Comparison of ENCODE assay signal across 15 cellular contexts in genomic region chr15:74630284-74631086, GRCh38. TPM values are rescaled to one million over a fixed set of nuclear protein-coding genes. Genes with fewer than 3 reads are reported as not detected.
A peak's percentile ranks its signal among the peaks of the same experiment; 100 is the strongest.
DNase-seq lines count a peak whose midpoint lies in the region; ATAC-seq, FAIRE-seq and TF ChIP-seq lines count a peak whose summit lies in the region.
"Had no signal": no experiment of that assay in that cellular context is flagged by ENCODE, and none has a peak within 500 bp of the region (broad histone marks: within the 10 kb centered on the region; RNA-seq: fewer than 3 reads in every experiment).

No MANE protein-coding gene starts in this region.

- in situ Hi-C loops in K562 (cut with MboI) = no loop called here

- peak; percentile 69 for TF ChIP-seq POLR2A in K562 (conservative IDR thresholded peaks at IDR 0.05)

- no peak for TF ChIP-seq EP300 in K562 (IDR thresholded peaks at IDR 0.05; ENCODE audit: low read length)

- H3K79me2 ChIP-seq in K562 (ENCODE audit: control insufficient read depth, insufficient read depth, low read length) = no peaks in the 10 kb centered on the region

- H3K27ac ChIP-seq in K562 (ENCODE audit: extremely low read depth, low read depth, low read length) (no peak overlapping the region), ascending aorta (no peak overlapping the region)
- H3K27ac ChIP-seq: tibial artery had no signal

- no peaks in the 10 kb centered on the region for H3K27me3 ChIP-seq in K562 (ENCODE audit: control insufficient read depth in 2 of 2, insufficient read depth in 2 of 2, low read length in 2 of 2)
- H3K27me3 ChIP-seq in ascending aorta = no peaks in the 10 kb centered on the region
- H3K27me3 ChIP-seq: tibial artery had no signal

- intact Hi-C loops in K562 (cut with micrococcal nuclease) = no loop called here
- intact Hi-C loops in posterior vena cava (cut with DNase I) = loop anchor here (5.0 to 10.0 kb wide), 5 partner anchors 137 to 1132 kb away; no protein-coding TSS in a partner anchor
- intact Hi-C loops in ascending aorta (cut with DNase I) = loop anchor here (5.0 kb wide), 1 partner anchor 258 kb away; no protein-coding TSS in a partner anchor

- H3K9me3 ChIP-seq in K562 (replicated peaks; ENCODE audit: control insufficient read depth, insufficient read depth, low read depth, low read length) (no peaks in the 10 kb centered on the region), ascending aorta (no peaks in the 10 kb centered on the region)
- H3K9me3 ChIP-seq: tibial artery had no signal

- peaks cover 10% of the 10 kb centered on the region for H3K9me1 ChIP-seq in K562 (ENCODE audit: control insufficient read depth, insufficient read depth, low read length)

- peaks cover 30% of the 10 kb centered on the region for H4K20me1 ChIP-seq in K562 (replicated peaks; ENCODE audit: control insufficient read depth, insufficient read depth, low read length)

- H3K27ac Mint-ChIP-seq in T-helper 2 cell treated with Interferon-gamma antibody and Interleukin-4, amounts not matched to agents 5 μg/mL and 100 μg/mL, for 36 hours = no peak overlapping the region

- peaks cover 12% of the 10 kb centered on the region for H3K4me1 Mint-ChIP-seq in activated T-cell treated with anti-CD3 and anti-CD28 coated beads, Interleukin-2, amount 50 U/mL, for 4 hours (ENCODE audit: low read depth)
- H3K4me1 Mint-ChIP-seq in T-helper 2 cell treated with Interferon-gamma antibody and Interleukin-4, amounts not matched to agents 5 μg/mL and 100 μg/mL, for 36 hours (ENCODE audit: low read depth) = no peaks in the 10 kb centered on the region

- no peaks in the 10 kb centered on the region; a peak in 1 of 5 replicates for H3K4me1 ChIP-seq in K562 (replicated peaks in 1 of 2; ENCODE audit: control insufficient read depth in 2 of 2, insufficient read depth in 2 of 2, low read length in 2 of 2)
- no peaks in the 10 kb centered on the region for H3K4me1 ChIP-seq in ascending aorta

- H3K9me3 Mint-ChIP-seq in activated T-cell treated with anti-CD3 and anti-CD28 coated beads, Interleukin-2, amount 50 U/mL, for 4 hours = no peaks in the 10 kb centered on the region
- no peaks in the 10 kb centered on the region for H3K9me3 Mint-ChIP-seq in T-helper 2 cell treated with Interferon-gamma antibody and Interleukin-4, amounts not matched to agents 5 μg/mL and 100 μg/mL, for 36 hours

- no TSS peak for BruUV-seq in K562 (replicated peaks; lab: Mats Ljungman, UMichigan)

- TF ChIP-seq RAD21 in K562 (CRISPR knock-in tag; conservative IDR thresholded peaks at IDR 0.05 in 1 of 2, IDR thresholded peaks at IDR 0.05 in 1 of 2) = no peak

- no peak for TF ChIP-seq CTCF in K562 (IDR thresholded peaks at IDR 0.05 in 2 of 3, conservative IDR thresholded peaks at IDR 0.05 in 1 of 3; ENCODE audit: insufficient read depth in 2 of 3, low read depth in 1 of 3, low read length in 3 of 3)
- no peak for TF ChIP-seq CTCF in ascending aorta (IDR thresholded peaks at IDR 0.05)

- FAIRE-seq in K562 (lab: Jason Lieb, UNC) (no peak), GM19239 (lab: Jason Lieb, UNC) (no peak)
- FAIRE-seq: bronchial epithelial cell had no signal

- CTCF ChIA-PET in K562 (lab: Yijun Ruan, JAX; ENCODE audit: low intra/inter-chr PET ratio) = interaction anchor here (0.6 to 2.2 kb wide), 3 partner anchors 18 to 256 kb away, joined by 3 to 32 read pairs (median 13); no protein-coding TSS in a partner anchor

- peaks cover 32% of the 10 kb centered on the region for H3K36me3 Mint-ChIP-seq in activated T-cell treated with anti-CD3 and anti-CD28 coated beads, Interleukin-2, amount 50 U/mL, for 4 hours (ENCODE audit: insufficient read depth)
- peaks cover 51% of the 10 kb centered on the region for H3K36me3 Mint-ChIP-seq in T-helper 2 cell treated with Interferon-gamma antibody and Interleukin-4, amounts not matched to agents 5 μg/mL and 100 μg/mL, for 36 hours (ENCODE audit: low read depth)

- H3K4me2 ChIP-seq in K562 (ENCODE audit: insufficient read depth, low read length) = no peak overlapping the region

- POLR2A ChIA-PET in K562 (lab: Yijun Ruan, JAX) = interaction anchor here (0.6 to 3.8 kb wide), 5 partner anchors 11 to 182 kb away, joined by 3 to 16 read pairs (median 5); partner anchors contain the start of gene ARID3B

- no peak overlapping the region for H2AFZ ChIP-seq in K562 (ENCODE audit: low read depth, low read length)

- no peak for ATAC-seq in activated T-cell treated with anti-CD3 and anti-CD28 coated beads, Interleukin-2, amount 50 U/mL, for 4 hours
- peak; percentile 5; the same call in 1 of the 3 replicates for ATAC-seq in K562
- ATAC-seq: esophagus mucosa, right cardiac atrium had no signal

- H3K9ac ChIP-seq in K562 (ENCODE audit: insufficient read depth in 1 of 2, low read depth in 2 of 2, low read length in 2 of 2) = 0 out of 4 replicates have a peak overlapping the region, but pooled peaks of 1 of the 2 experiments have one; percentile 54

- H3K36me3 ChIP-seq in K562 (ENCODE audit: control insufficient read depth, insufficient read depth, low read length) (peaks cover 98% of the 10 kb centered on the region), ascending aorta (peaks cover 90 to 94% of the 10 kb centered on the region in 2 donors)

- H3K4me3 ChIP-seq in K562 = no peak overlapping the region
- H3K4me3 ChIP-seq in ascending aorta = no peak overlapping the region
- H3K4me3 ChIP-seq: tibial artery had no signal

- no peak overlapping the region for H3K4me3 Mint-ChIP-seq in activated T-cell treated with anti-CD3 and anti-CD28 coated beads, Interleukin-2, amount 50 U/mL, for 4 hours
- H3K4me3 Mint-ChIP-seq in T-helper 2 cell treated with Interferon-gamma antibody and Interleukin-4, amounts not matched to agents 5 μg/mL and 100 μg/mL, for 36 hours = no peak overlapping the region

- DNase-seq in activated T-cell treated with anti-CD3 and anti-CD28 coated beads, Interleukin-2, amount 50 U/mL, for 1 hour = peak; percentile 16
- no peak for DNase-seq in activated T-cell treated with anti-CD3 and anti-CD28 coated beads, Interleukin-2, amount 50 U/mL, for 4 hours
- DNase-seq in NAMALWA (ENCODE audit: low spot score) (peak; percentile 45), K562 (ENCODE audit: extremely low read depth in 1 of 4, low spot score in 3 of 4) (no peak), posterior vena cava (ENCODE audit: low spot score) (peak; percentile 78), GM19239 (ENCODE audit: insufficient read length, low spot score) (no peak), ascending aorta (ENCODE audit: low spot score in 2 of 2) (no peak)
- no peak for DNase-seq in T-helper 2 cell treated with Interferon-gamma antibody and Interleukin-4, amounts not matched to agents 5 μg/mL and 100 μg/mL, for 36 hours (ENCODE audit: low spot score)
- DNase-seq: EL, NCI-H1694 treated with DMSO at 0.1 percent for 48 hours, T-helper 9 cell had no signal

- 74% methylated on average over 6 of the region's 6 CpGs for WGBS in K562 (ENCODE audit: insufficient coverage, low coverage, missing lambda C conversion rate)

- no peaks in the 10 kb centered on the region for H3K27me3 Mint-ChIP-seq in activated T-cell treated with anti-CD3 and anti-CD28 coated beads, Interleukin-2, amount 50 U/mL, for 4 hours (ENCODE audit: low read depth)
- no peaks in the 10 kb centered on the region for H3K27me3 Mint-ChIP-seq in T-helper 2 cell treated with Interferon-gamma antibody and Interleukin-4, amounts not matched to agents 5 μg/mL and 100 μg/mL, for 36 hours (ENCODE audit: low read depth)

TF ChIP-seq in K562, 482 proteins besides CTCF, POLR2A, EP300 and RAD21 (continues in another document):
- no peak for TF ChIP-seq FOXK2 (conservative IDR thresholded peaks at IDR 0.05 in 1 of 2, IDR thresholded peaks at IDR 0.05 in 1 of 2; ENCODE audit: low read depth in 2 of 2)

RNA-seq across cellular contexts. Expression of gene CLK3, which starts 14.8 kb away (rescaled TPM):
- total RNA-seq in activated T-cell treated with anti-CD3 and anti-CD28 coated beads, Interleukin-2, amount 50 U/mL, for 4 hours = 10 to 100 TPM; 74.0 to 78.2 (median 74.8) TPM
- 131 and 268 TPM in 2 replicates for total RNA-seq in K562 (2011; cell fraction: chromatin; rRNA removed; ENCODE audit: low replicate concordance)
- total RNA-seq in K562 (2011; cell fraction: nucleolus; rRNA removed) = 179 and 197 TPM in 2 replicates
- 114 and 129 TPM in 2 replicates for total RNA-seq in K562 (2011; cell fraction: nucleoplasm; rRNA removed)
- total RNA-seq in K562 (2014; rRNA removed) (47.4 and 78.1 TPM in 2 replicates), K562 (2014; rRNA removed; fragmentation: Illumina TruSeq; extraction: Trizol) (23.1 and 32.5 TPM in 2 replicates), K562 (2015; rRNA removed; fragmentation: Illumina TruSeq; extraction: Trizol) (50.5 and 51.7 TPM in 2 replicates), K562 (2021) (54.8 and 55.1 TPM in 2 replicates), posterior vena cava (10 to 100 TPM; 37.7 to 42.3 TPM), ascending aorta (154 TPM)
- polyA plus RNA-seq in K562 (2011; rRNA removed) (63.9 and 109 TPM in 2 replicates), K562 (2014; fragmentation: Illumina TruSeq; extraction: Trizol) (78.5 and 95.2 TPM in 2 replicates), K562 (2014; fragmentation: Nextera tagmentation; extraction: Ambion mirVana) (1 to 10 TPM; 1.2 to 6.9 TPM), K562 (2014; rRNA removed) (50.0 and 53.7 TPM in 2 replicates)
- 79.8 and 80.4 TPM in 2 replicates for polyA plus RNA-seq in K562 (2011; cell fraction: cytosol; rRNA removed)
- 310 and 355 TPM in 2 replicates for polyA plus RNA-seq in K562 (2011; cell fraction: nucleus; rRNA removed)
- 59.3 and 60.5 TPM in 2 replicates for polyA plus RNA-seq in K562 (2012)
- polyA minus RNA-seq in K562 (2011; rRNA and poly(A)+ RNA removed) = 62.7 and 70.3 TPM in 2 replicates
- 42.5 and 45.8 TPM in 2 replicates for polyA minus RNA-seq in K562 (2011; cell fraction: cytosol; rRNA and poly(A)+ RNA removed)
- 134 and 165 TPM in 2 replicates for polyA minus RNA-seq in K562 (2011; cell fraction: nucleus; rRNA and poly(A)+ RNA removed)

Comparison
In these comparisons a context has a peak if more than half of its experiments do, and no peak if none do; other contexts are left out.
1. DNase-seq: peak in activated T-cell treated with anti-CD3 and anti-CD28 coated beads, Interleukin-2, amount 50 U/mL, for 1 hour (single experiment), NAMALWA (single experiment) and posterior vena cava (single experiment); none in activated T-cell treated with anti-CD3 and anti-CD28 coated beads, Interleukin-2, amount 50 U/mL, for 4 hours (single experiment), K562 (0 of 4), T-helper 2 cell treated with Interferon-gamma antibody and Interleukin-4, amounts not matched to agents 5 μg/mL and 100 μg/mL, for 36 hours (single experiment), GM19239 (single experiment) and ascending aorta (0 of 2).